ENCODE assay signal across 8 cellular contexts in genomic region chr19:47697863-47698609, GRCh38. TPM values are rescaled to one million over a fixed set of nuclear protein-coding genes. Genes with fewer than 3 reads are reported as not detected.
DNase-seq lines count a peak whose midpoint lies in the region; ATAC-seq and TF ChIP-seq lines count a peak whose summit lies in the region.

No MANE protein-coding gene starts in this region.

- ATAC-seq in GM19328 (IDR thresholded peaks at IDR 0.05; ENCODE audit: unreplicated experiment), result no peak

- TF ChIP-seq CTCF in AG04450 (IDR thresholded peaks at IDR 0.05; ENCODE audit: low read depth, low read length), result peak; percentile 100

- POLR2A ChIA-PET in AG04450 (lab: Yijun Ruan, JAX), result interaction anchor here (0.7 kb wide), 1 partner anchor 269 kb away, joined by 3 read pairs; no protein-coding TSS in a partner anchor

- no peak overlapping the region for H3K4me3 ChIP-seq in AG04450 (ENCODE audit: low read depth, low read length)

- no peaks in the 10 kb centered on the region for H3K27me3 ChIP-seq in AG04450 (ENCODE audit: control insufficient read depth, insufficient read depth, low read length)

- DNase-seq in AG04450 (ENCODE audit: low read depth, low spot score) (peak; percentile 53), GM19240 (ENCODE audit: insufficient read length, low spot score) (peak; percentile 87), NCI-H226 (peak; percentile 72), dedifferentiated amniotic fluid mesenchymal stem cell (ENCODE audit: extremely low spot score) (peak; percentile 78), left kidney (ENCODE audit: low read depth, low spot score) (peak; percentile 89)
- DNase-seq in activated CD4-positive, alpha-beta T cell treated with anti-CD3 and anti-CD28 coated beads for 1 hour, result peak; percentile 41
- DNase-seq in stimulated activated CD4-positive, alpha-beta T cell treated with anti-CD3 and anti-CD28 coated beads, Interleukin-1b, Interleukin-23, amount 100 ng/mL, for 24 hours (ENCODE audit: low read depth in 4 of 4, low spot score in 1 of 4), result peak; percentile 23 to 38 (median 26)

- CTCF ChIA-PET in AG04450 (lab: Charles Lee), result interaction anchor here (0.6 to 3.3 kb wide), 10 partner anchors 15 to 270 kb away, joined by 3 to 32 read pairs (median 6); partner anchors contain the start of gene EHD2

- peak overlapping the region; percentile 11 for H3K27ac ChIP-seq in AG04450 (ENCODE audit: low read depth, low read length)

- no peaks in the 10 kb centered on the region; the same call in 1 of the 2 replicates for H3K9me3 ChIP-seq in AG04450 (ENCODE audit: control insufficient read depth, insufficient read depth, low read length)

RNA-seq across cellular contexts. Expression of gene EHD2, which starts 15.2 kb away (rescaled TPM):
- 84.0 and 126 TPM in 2 replicates for polyA plus RNA-seq in AG04450 (2011; rRNA removed)
- 80.7 and 92.5 TPM in 2 replicates for polyA minus RNA-seq in AG04450 (2011; rRNA and poly(A)+ RNA removed)

RNA-seq across cellular contexts. Expression of gene NOP53, which starts 47.3 kb away (rescaled TPM):
- 114 and 123 TPM in 2 replicates for polyA plus RNA-seq in AG04450 (2011; rRNA removed)
- polyA minus RNA-seq in AG04450 (2011; rRNA and poly(A)+ RNA removed), result 45.4 and 46.5 TPM in 2 replicates

Comparison
In these comparisons a context has a peak if more than half of its experiments do, and no peak if none do; other contexts are left out.
1. DNase-seq: peak in every context shown above with its lines; median percentile 89 in left kidney; 87 in GM19240; 78 in dedifferentiated amniotic fluid mesenchymal stem cell; 72 in NCI-H226; 53 in AG04450; 41 in activated CD4-positive, alpha-beta T cell treated with anti-CD3 and anti-CD28 coated beads for 1 hour; 26 in stimulated activated CD4-positive, alpha-beta T cell treated with anti-CD3 and anti-CD28 coated beads, Interleukin-1b, Interleukin-23, amount 100 ng/mL, for 24 hours.